In genomic region chr14:104864267-104865068, GRCh38 we compare ENCODE assay signal across 8 cellular contexts. TPM values are rescaled to one million over a fixed set of nuclear protein-coding genes. Genes with fewer than 3 reads are reported as not detected.
DNase-seq lines count a peak whose midpoint lies in the region; ATAC-seq and TF ChIP-seq lines count a peak whose summit lies in the region.

No MANE protein-coding gene starts in this region.

- H3K79me2 ChIP-seq in DOHH2 (ENCODE audit: control insufficient read depth, low read length), result no peaks in the 10 kb centered on the region

- intact Hi-C loops in breast epithelium (cut with DNase I; ENCODE audit: low total_unique reads) (no loop called here), thyroid gland (cut with DNase I) (loop anchor here (2.0 kb wide), 1 partner anchor 38 kb away; no protein-coding TSS in a partner anchor)

- peaks cover 3% of the 10 kb centered on the region; the same call in 1 of the 2 replicates for H3K4me1 ChIP-seq in DOHH2 (ENCODE audit: control insufficient read depth, low read length)
- peaks cover 0 to 3% of the 10 kb centered on the region in 2 donors for H3K4me1 ChIP-seq in breast epithelium
- H3K4me1 ChIP-seq in liver (ENCODE audit: control insufficient read depth in 4 of 4, insufficient read depth in 4 of 4, low read length in 3 of 4), result peaks cover 4 to 30% (median 16%) of the 10 kb centered on the region in 4 donors
- peaks cover 20 to 29% of the 10 kb centered on the region in 2 donors for H3K4me1 ChIP-seq in thyroid gland

- peak; percentile 25 for DNase-seq in NCI-H345 treated with DMSO at 0.1 percent for 48 hours (lab: John Stamatoyannopoulos, UW; ENCODE audit: unreplicated experiment)
- peak; percentile 67 to 83 for DNase-seq in breast epithelium (ENCODE audit: low spot score in 2 of 2)
- DNase-seq in thyroid gland, result peak; percentile 79 to 82
- DNase-seq in effector CD8-positive, alpha-beta T cell (lab: John Stamatoyannopoulos, UW), result no peak

- no peak overlapping the region for H3K9ac ChIP-seq in liver (ENCODE audit: low read depth in 1 of 2, low read length in 2 of 2)

- no peaks in the 10 kb centered on the region for H3K9me3 ChIP-seq in DOHH2 (ENCODE audit: control insufficient read depth, insufficient read depth, low read length)
- H3K9me3 ChIP-seq in breast epithelium, result no peaks in the 10 kb centered on the region
- no peaks in the 10 kb centered on the region for H3K9me3 ChIP-seq in liver (ENCODE audit: control insufficient read depth in 4 of 4, low read length in 3 of 4)
- no peaks in the 10 kb centered on the region for H3K9me3 ChIP-seq in thyroid gland

- H3K36me3 ChIP-seq in DOHH2 (ENCODE audit: control insufficient read depth, low read length) (no peaks in the 10 kb centered on the region), breast epithelium (no peaks in the 10 kb centered on the region), liver (ENCODE audit: control insufficient read depth in 4 of 4, insufficient read depth in 3 of 4, low read depth in 1 of 4, low read length in 3 of 4) (no peaks in the 10 kb centered on the region), thyroid gland (no peaks in the 10 kb centered on the region)

- WGBS in liver, result 1% methylated on average over 68 of the region's 68 CpGs
- 0 to 5% methylated on average over 8 to 10 of the region's 68 CpGs for WGBS in thyroid gland, 2 donors

- TF ChIP-seq RAD21 in liver (IDR thresholded peaks at IDR 0.05), result no peak

- no peaks in the 10 kb centered on the region for H3K9me2 ChIP-seq in DOHH2 (replicated peaks; ENCODE audit: control insufficient read depth, low read length)

- peak overlapping the region; percentile 46 for H3K4me2 ChIP-seq in DOHH2 (ENCODE audit: low read length)

- peaks cover 41% of the 10 kb centered on the region for H3K27me3 ChIP-seq in DOHH2 (ENCODE audit: control insufficient read depth, low read length)
- no peaks in the 10 kb centered on the region for H3K27me3 ChIP-seq in breast epithelium
- H3K27me3 ChIP-seq in liver (ENCODE audit: control insufficient read depth in 4 of 4, insufficient read depth in 4 of 4, low read length in 3 of 4), result no peaks in the 10 kb centered on the region
- H3K27me3 ChIP-seq in thyroid gland, result no peaks in the 10 kb centered on the region

- TF ChIP-seq CTCF in DOHH2 (IDR thresholded peaks at IDR 0.05; ENCODE audit: low read depth, low read length, poor library complexity, severe bottlenecking) (no peak), breast epithelium (IDR thresholded peaks at IDR 0.05) (no peak), liver (IDR thresholded peaks at IDR 0.05; ENCODE audit: low read depth, low read length, missing input control) (no peak), thyroid gland (IDR thresholded peaks at IDR 0.05) (no peak)

- H3F3A ChIP-seq in DOHH2 (ENCODE audit: control insufficient read depth, insufficient read depth), result no peaks in the 10 kb centered on the region

- H3K4me3 ChIP-seq in DOHH2 (ENCODE audit: low read length) (no peak overlapping the region), breast epithelium (peak overlapping the region; percentile 63 to 79 (median 75)), liver (ENCODE audit: low read depth in 1 of 3, low read length in 3 of 3) (peak overlapping the region; percentile 65 to 83 (median 79)), thyroid gland (replicated peaks in 1 of 3) (peak overlapping the region; percentile 29 to 63 (median 51))

- no peak for ATAC-seq in GM21619 (IDR thresholded peaks at IDR 0.05; ENCODE audit: unreplicated experiment)
- no peak for ATAC-seq in GM21526 (IDR thresholded peaks at IDR 0.05; ENCODE audit: low FRiP score, unreplicated experiment)

- no peak overlapping the region for H3K27ac ChIP-seq in DOHH2 (ENCODE audit: low read depth, low read length)
- H3K27ac ChIP-seq in breast epithelium, result peak overlapping the region; percentile 91 to 93
- H3K27ac ChIP-seq in liver (ENCODE audit: low read depth in 1 of 2, low read length in 2 of 2), result peak overlapping the region; percentile 71 to 83
- peak overlapping the region in 2 of 3 donors; percentile 15 to 74 for H3K27ac ChIP-seq in thyroid gland

- no peaks in the 10 kb centered on the region for H4K20me1 ChIP-seq in DOHH2 (ENCODE audit: control insufficient read depth, insufficient read depth, low read depth, low read length)

- TF ChIP-seq POLR2A in breast epithelium (IDR thresholded peaks at IDR 0.05) (no peak), thyroid gland (IDR thresholded peaks at IDR 0.05) (peak in 1 of 2 donors; percentile 33)

TF ChIP-seq in liver, 16 proteins besides CTCF, POLR2A, EP300 and RAD21:
- TF ChIP-seq JUND (IDR thresholded peaks at IDR 0.05) (no peak), MAX (IDR thresholded peaks at IDR 0.05) (no peak), RXRA (IDR thresholded peaks at IDR 0.05) (peak in 1 of 2 donors; percentile 42), REST (IDR thresholded peaks at IDR 0.05) (no peak), TAF1 (conservative IDR thresholded peaks at IDR 0.05) (no peak), ZBTB33 (IDR thresholded peaks at IDR 0.05) (no peak), SP1 (IDR thresholded peaks at IDR 0.05) (peak; percentile 64), GABPA (IDR thresholded peaks at IDR 0.05 in 1 of 2, conservative IDR thresholded peaks at IDR 0.05 in 1 of 2) (peak in 1 of 2 donors; percentile 63), HNF4A (conservative IDR thresholded peaks at IDR 0.05) (peak; percentile 63 to 75)

RNA-seq across cellular contexts. Expression of gene CEP170B, which starts 0.6 kb away (rescaled TPM):
- total RNA-seq in breast epithelium (10 to 100 TPM; 10.1 to 14.8 (median 13.8) TPM), liver (10 to 100 TPM in 1 of 2 donors, 1 to 10 TPM in 1; 3.4 to 10.9 TPM), thyroid gland (10 to 100 TPM; 18.3 to 46.2 (median 27.4) TPM)
- polyA plus RNA-seq in liver, result 10 to 100 TPM in 1 of 2 donors, 1 to 10 TPM in 1; 1.5 to 10.1 TPM
